ENCODE assay signal across 27 cellular contexts in the genomic region with DNA sequence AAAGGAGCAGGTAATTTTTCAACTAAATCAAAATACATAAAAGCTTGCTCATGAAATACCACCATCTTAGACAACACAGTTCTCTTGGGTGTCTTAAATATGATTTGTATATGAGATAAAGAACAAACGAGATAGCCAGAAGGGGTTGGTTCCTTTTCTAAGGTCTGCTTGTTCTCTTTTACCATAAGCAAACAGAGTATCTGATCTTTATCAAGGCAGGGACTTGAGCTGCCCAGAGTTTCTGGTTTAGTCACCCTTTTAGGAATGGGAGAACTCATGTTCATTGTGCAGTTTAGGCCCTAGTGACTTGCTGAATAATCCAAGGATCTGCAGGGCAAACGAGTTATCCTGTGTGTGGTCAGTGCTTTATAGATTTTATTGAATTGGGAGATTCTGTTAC. TPM values are rescaled to one million over a fixed set of nuclear protein-coding genes. Genes with fewer than 3 reads are reported as not detected.
DNase-seq lines count a peak whose midpoint lies in the region; ATAC-seq, FAIRE-seq and TF ChIP-seq lines count a peak whose summit lies in the region.
"Had no signal": no experiment of that assay in that cellular context is flagged by ENCODE, and none has a peak within 500 bp of the region (broad histone marks: within the 10 kb centered on the region; RNA-seq: fewer than 3 reads in every experiment).

No MANE protein-coding gene starts in this region.

- WGBS in mammary epithelial cell (ENCODE audit: low coverage, missing lambda C conversion rate) = 42% methylated on average over 2 of the region's 2 CpGs

- in situ Hi-C loops in mammary epithelial cell (cut with MboI; ENCODE audit: low sequenced_read_pairs in 2 of 2) = no loop called here

- H3K9me1 ChIP-seq in endothelial cell of umbilical vein (replicated peaks; ENCODE audit: control insufficient read depth, extremely low read depth, insufficient read depth, low read length) = no peaks in the 10 kb centered on the region

- H3K36me3 ChIP-seq in mammary epithelial cell (ENCODE audit: insufficient read depth, low read length) (no peaks in the 10 kb centered on the region), breast epithelium (no peaks in the 10 kb centered on the region), PC-3 (ENCODE audit: low read depth, low read length) (no peaks in the 10 kb centered on the region), endothelial cell of umbilical vein (ENCODE audit: control insufficient read depth in 2 of 2, extremely low read depth in 1 of 2, insufficient read depth in 2 of 2, low read length in 2 of 2) (no peaks in the 10 kb centered on the region), WERI-Rb-1 (peaks cover 6% of the 10 kb centered on the region)
- H3K36me3 ChIP-seq: heart left ventricle, MG63, upper lobe of right lung had no signal

- H3K9ac ChIP-seq in mammary epithelial cell (ENCODE audit: insufficient read depth, low read length) (no peak overlapping the region), PC-3 (ENCODE audit: low read length) (no peak overlapping the region), endothelial cell of umbilical vein (replicated peaks; ENCODE audit: extremely low read depth, insufficient read depth, low read length) (no peak overlapping the region)

- H3K79me2 ChIP-seq in mammary epithelial cell (ENCODE audit: insufficient read depth, low read length) = peaks cover 19% of the 10 kb centered on the region
- H3K79me2 ChIP-seq in PC-3 (ENCODE audit: low read length) = peaks cover 20% of the 10 kb centered on the region
- H3K79me2 ChIP-seq in endothelial cell of umbilical vein (ENCODE audit: control insufficient read depth, insufficient read depth, low read length) = peaks cover 17% of the 10 kb centered on the region

- H3K4me3 ChIP-seq in mammary epithelial cell (replicated peaks in 1 of 3; ENCODE audit: insufficient read depth in 1 of 3, low read depth in 2 of 3, low read length in 3 of 3) = no peak overlapping the region
- no peak overlapping the region for H3K4me3 ChIP-seq in breast epithelium
- no peak overlapping the region for H3K4me3 ChIP-seq in PC-3 (ENCODE audit: low read length)
- no peak overlapping the region for H3K4me3 ChIP-seq in endothelial cell of umbilical vein (replicated peaks in 1 of 3; ENCODE audit: insufficient read depth in 1 of 3, low read depth in 1 of 3, low read length in 3 of 3)
- H3K4me3 ChIP-seq in WERI-Rb-1 (ENCODE audit: low read depth, low read length) = no peak overlapping the region
- H3K4me3 ChIP-seq: A549, GM12878, heart left ventricle, MG63, SK-N-MC, upper lobe of right lung had no signal

- POLR2A ChIA-PET in PC-3 (lab: Charles Lee; ENCODE audit: unreplicated experiment) (interaction anchor here (0.7 kb wide), 1 partner anchor 23 kb away, joined by 6 read pairs; no protein-coding TSS in a partner anchor), endothelial cell of umbilical vein (lab: Charles Lee) (no interaction called here)

- dilution Hi-C loops in mammary epithelial cell (cut with HindIII; ENCODE audit: low sequenced_read_pairs) (no loop called here), endothelial cell of umbilical vein (cut with MboI; ENCODE audit: extremely low pct_ligation_motif_present, low sequenced_read_pairs) (no loop called here)

- CTCF ChIA-PET in mammary epithelial cell (lab: Charles Lee; ENCODE audit: low non-redundant PET) = no interaction called here
- CTCF ChIA-PET in PC-3 (lab: Charles Lee) = no interaction called here
- CTCF ChIA-PET in endothelial cell of umbilical vein (lab: Charles Lee) = interaction anchor here (0.6 kb wide), 1 partner anchor 527 kb away, joined by 3 read pairs; no protein-coding TSS in a partner anchor

- TF ChIP-seq POLR2A in breast epithelium (IDR thresholded peaks at IDR 0.05) (no peak), endothelial cell of umbilical vein (IDR thresholded peaks at IDR 0.05; ENCODE audit: low read depth, low read length) (no peak)

- FAIRE-seq in endothelial cell of umbilical vein (lab: Jason Lieb, UNC) = peak; percentile 59
- FAIRE-seq: A549, GM12878 had no signal

- H2AFZ ChIP-seq in mammary epithelial cell (ENCODE audit: low read depth, low read length) (no peak overlapping the region), PC-3 (ENCODE audit: low read length) (peak overlapping the region; percentile 20; the same call in 1 of the 2 replicates), endothelial cell of umbilical vein (ENCODE audit: low read depth, low read length) (no peak overlapping the region)

- no peak; the same call in 1 of the 2 replicates for ATAC-seq in PC-3
- no peak for ATAC-seq in GM19452 (IDR thresholded peaks at IDR 0.05; ENCODE audit: unreplicated experiment)
- ATAC-seq: A549; activated CD8-positive, alpha-beta T cell treated with anti-CD3 and anti-CD28 coated beads for 36 hours; GM12878; HCT116; heart left ventricle; left cardiac atrium; upper lobe of right lung had no signal

- intact Hi-C loops in mammary epithelial cell (cut with micrococcal nuclease) = no loop called here
- intact Hi-C loops in breast epithelium (cut with DNase I; ENCODE audit: low total_unique reads) = no loop called here
- intact Hi-C loops in PC-3 (cut with micrococcal nuclease) = loop anchor here (10.0 kb wide), 2 partner anchors 385 to 525 kb away; no protein-coding TSS in a partner anchor
- intact Hi-C loops in endothelial cell of umbilical vein (cut with micrococcal nuclease) = loop anchor here (5.0 to 10.0 kb wide), 4 partner anchors 77 to 477 kb away; no protein-coding TSS in a partner anchor

- H3K4me2 ChIP-seq in mammary epithelial cell (ENCODE audit: insufficient read depth, low read depth, low read length) (no peak overlapping the region), PC-3 (ENCODE audit: low read length) (peak overlapping the region; percentile 46), endothelial cell of umbilical vein (ENCODE audit: insufficient read depth, low read length) (no peak overlapping the region)
- H3K4me2 ChIP-seq: A549 had no signal

- DNase-seq in mammary epithelial cell = peak; percentile 83
- no peak for DNase-seq in breast epithelium (ENCODE audit: low spot score in 2 of 2)
- peak; percentile 98 for DNase-seq in PC-3
- no peak for DNase-seq in endothelial cell of umbilical vein (ENCODE audit: low read depth, low spot score)
- DNase-seq in GDM1 (lab: John Stamatoyannopoulos, UW) = no peak
- no peak for DNase-seq in WERI-Rb-1
- DNase-seq in D341Med (ENCODE audit: low spot score) = no peak
- DNase-seq: activated CD4-positive, CD25-positive, alpha-beta regulatory T cell treated with anti-CD3 and anti-CD28 coated beads, Interleukin-2, amount 50 U/mL, for 72 hours; activated CD8-positive, alpha-beta T cell treated with anti-CD3 and anti-CD28 coated beads for 36 hours; activated effector memory CD4-positive, alpha-beta T cell treated with Interleukin-2 at 50 U/mL for 16 hours; activated naive CD8-positive, alpha-beta T cell treated with anti-CD3 and anti-CD28 coated beads, Interleukin-2, amount 10 ng/mL, durations not matched to agents 7 days and 5 days; cerebellar nuclear complex; heart left ventricle; left cardiac atrium; MG63; NCI-H1694; NCI-H2171 treated with DMSO at 0.1 percent for 48 hours; NCI-H524 treated with DMSO at 0.1 percent for 48 hours; retina; RPMI8226; substantia nigra; upper lobe of right lung had no signal

- peaks cover 3% of the 10 kb centered on the region for H3F3A ChIP-seq in PC-3 (ENCODE audit: low read length, unreplicated experiment)

- H4K20me1 ChIP-seq in mammary epithelial cell (ENCODE audit: insufficient read depth, low read length) (no peaks in the 10 kb centered on the region), PC-3 (ENCODE audit: low read length) (peaks cover 17% of the 10 kb centered on the region), endothelial cell of umbilical vein (replicated peaks; ENCODE audit: control insufficient read depth, extremely low read depth, insufficient read depth, low read length) (no peaks in the 10 kb centered on the region)

- H3K27ac ChIP-seq in mammary epithelial cell (ENCODE audit: insufficient read depth, low read depth, low read length) (no peak overlapping the region), breast epithelium (no peak overlapping the region), PC-3 (ENCODE audit: low read length) (peak overlapping the region; percentile 58), endothelial cell of umbilical vein (ENCODE audit: insufficient read depth, low read depth, low read length) (no peak overlapping the region), WERI-Rb-1 (no peak overlapping the region)
- H3K27ac ChIP-seq: A549, heart left ventricle, SK-N-MC, upper lobe of right lung had no signal

- H3K27me3 ChIP-seq in mammary epithelial cell (ENCODE audit: insufficient read depth, low read length) (no peaks in the 10 kb centered on the region), breast epithelium (no peaks in the 10 kb centered on the region), PC-3 (ENCODE audit: low read length) (no peaks in the 10 kb centered on the region), endothelial cell of umbilical vein (ENCODE audit: control insufficient read depth in 2 of 2, insufficient read depth in 2 of 2, low read length in 2 of 2) (peaks cover 7 to 17% of the 10 kb centered on the region in 2 experiments), WERI-Rb-1 (ENCODE audit: insufficient read depth, low read depth, severe bottlenecking) (peaks cover 44% of the 10 kb centered on the region)
- H3K27me3 ChIP-seq: heart left ventricle, MG63, upper lobe of right lung had no signal

- H3K9me3 ChIP-seq in mammary epithelial cell (replicated peaks; ENCODE audit: insufficient read depth, low read length) (no peaks in the 10 kb centered on the region), breast epithelium (no peaks in the 10 kb centered on the region), PC-3 (ENCODE audit: low read length) (no peaks in the 10 kb centered on the region), endothelial cell of umbilical vein (replicated peaks; ENCODE audit: control insufficient read depth, insufficient read depth, low read length) (no peaks in the 10 kb centered on the region), WERI-Rb-1 (ENCODE audit: severe bottlenecking) (no peaks in the 10 kb centered on the region)
- H3K9me3 ChIP-seq: A549, heart left ventricle, MG63, upper lobe of right lung had no signal

- peaks cover 5% of the 10 kb centered on the region for H3K4me1 ChIP-seq in mammary epithelial cell (ENCODE audit: insufficient read depth, low read length)
- peaks cover 0 to 3% of the 10 kb centered on the region in 2 donors for H3K4me1 ChIP-seq in breast epithelium
- H3K4me1 ChIP-seq in PC-3 (ENCODE audit: insufficient read depth, low read length) = peaks cover 32% of the 10 kb centered on the region
- H3K4me1 ChIP-seq in endothelial cell of umbilical vein (ENCODE audit: control insufficient read depth, extremely low read depth, insufficient read depth, low read length) = peaks cover 14% of the 10 kb centered on the region

- BruUV-seq in mammary epithelial cell (replicated peaks; lab: Mats Ljungman, UMichigan) = no TSS peak
- no TSS peak for BruUV-seq in PC-3 (replicated peaks; lab: Mats Ljungman, UMichigan)
- BruUV-seq in endothelial cell of umbilical vein (replicated peaks; lab: Mats Ljungman, UMichigan) = no TSS peak

- no peak for TF ChIP-seq CTCF in mammary epithelial cell (conservative IDR thresholded peaks at IDR 0.05 in 1 of 2, IDR thresholded peaks at IDR 0.05 in 1 of 2; ENCODE audit: extremely low read depth in 1 of 2, insufficient read depth in 1 of 2, low read depth in 1 of 2, low read length in 2 of 2)
- no peak for TF ChIP-seq CTCF in breast epithelium (IDR thresholded peaks at IDR 0.05)
- no peak for TF ChIP-seq CTCF in PC-3 (conservative IDR thresholded peaks at IDR 0.05; ENCODE audit: low read depth, low read length)
- TF ChIP-seq CTCF in endothelial cell of umbilical vein (IDR thresholded peaks at IDR 0.05; ENCODE audit: extremely low read depth in 1 of 2, insufficient read depth in 1 of 2, low read depth in 1 of 2, low read length in 2 of 2) = no peak
- TF ChIP-seq CTCF in WERI-Rb-1 (IDR thresholded peaks at IDR 0.05; ENCODE audit: low read depth, low read length) = no peak

- H3K9me2 ChIP-seq in PC-3 (replicated peaks; ENCODE audit: low read length) = no peaks in the 10 kb centered on the region

RNA-seq across cellular contexts. Expression of a gene that starts 3.0 kb away (rescaled TPM):
- total RNA-seq in mammary epithelial cell = 10 to 100 TPM; 31.9 to 36.2 TPM
- 8.8 TPM for polyA plus RNA-seq in mammary epithelial cell
- 11.5 TPM for polyA minus RNA-seq in mammary epithelial cell
- 10 to 100 TPM; 29.6 to 70.8 (median 43.9) TPM for total RNA-seq in breast epithelium
- total RNA-seq in PC-3 (2014; rRNA removed) = 72.0 and 81.3 TPM in 2 replicates
- 26.6 and 27.2 TPM in 2 replicates for total RNA-seq in endothelial cell of umbilical vein
- 4.0 and 5.1 TPM in 2 replicates for polyA plus RNA-seq in endothelial cell of umbilical vein
- 5.2 and 5.7 TPM in 2 replicates for polyA plus RNA-seq in endothelial cell of umbilical vein (2011; cell fraction: cytosol; rRNA removed)
- 14.9 and 21.3 TPM in 2 replicates for polyA plus RNA-seq in endothelial cell of umbilical vein (2011; cell fraction: nucleus; rRNA removed)
- 9.7 and 17.0 TPM in 2 replicates for polyA plus RNA-seq in endothelial cell of umbilical vein (2012)
- polyA minus RNA-seq in endothelial cell of umbilical vein = 13.4 and 15.4 TPM in 2 replicates
- 9.9 TPM for polyA minus RNA-seq in endothelial cell of umbilical vein (2011; cell fraction: cytosol; rRNA and poly(A)+ RNA removed)
- polyA minus RNA-seq in endothelial cell of umbilical vein (2011; cell fraction: nucleus; rRNA and poly(A)+ RNA removed) = 30.2 and 44.0 TPM in 2 replicates

Comparison
In these comparisons a context has a peak if more than half of its experiments do, and no peak if none do; other contexts are left out.
1. DNase-seq: peak in mammary epithelial cell (single experiment) and PC-3 (single experiment); none in breast epithelium (0 of 2), endothelial cell of umbilical vein (single experiment), GDM1 (single experiment), WERI-Rb-1 (single experiment) and D341Med (single experiment).
2. intact Hi-C loops: an anchor here in PC-3 (10.0 kb wide) and endothelial cell of umbilical vein (5.0 to 10.0 kb wide); none called in mammary epithelial cell and breast epithelium.